ENCODE assay signal across 10 cellular contexts in genomic region chr11:128544625-128545024, GRCh38. TPM values are rescaled to one million over a fixed set of nuclear protein-coding genes. Genes with fewer than 3 reads are reported as not detected.
DNase-seq lines count a peak whose midpoint lies in the region; ATAC-seq and TF ChIP-seq lines count a peak whose summit lies in the region.
"Had no signal": no experiment of that assay in that cellular context is flagged by ENCODE, and none has a peak within 500 bp of the region (broad histone marks: within the 10 kb centered on the region; RNA-seq: fewer than 3 reads in every experiment).

No MANE protein-coding gene starts in this region.

- intact Hi-C loops in dorsolateral prefrontal cortex (cut with DNase I), result no loop called here

- TF ChIP-seq CTCF in smooth muscle cell (IDR thresholded peaks at IDR 0.05; ENCODE audit: borderline replicate concordance, insufficient read depth, poor library complexity, severe bottlenecking) (no peak), dorsolateral prefrontal cortex (IDR thresholded peaks at IDR 0.05 in 54 of 56, conservative IDR thresholded peaks at IDR 0.05 in 2 of 56; ENCODE audit: low read depth in 1 of 56, partially characterized antibody in 56 of 56) (no peak)

- DNase-seq in activated CD4-positive, CD25-positive, alpha-beta regulatory T cell treated with anti-CD3 and anti-CD28 coated beads, Interleukin-2, amount 50 U/mL, for 72 hours, result no peak
- DNase-seq in NCI-H82 treated with DMSO at 0.1 percent for 48 hours (lab: John Stamatoyannopoulos, UW; ENCODE audit: unreplicated experiment), result peak; percentile 36
- peak; percentile 42 for DNase-seq in fibroblast of gingiva (ENCODE audit: low read depth)
- DNase-seq in smooth muscle cell (lab: John Stamatoyannopoulos, UW; ENCODE audit: unreplicated experiment), result no peak
- DNase-seq in germinal center (ENCODE audit: low spot score), result no peak
- no peak for DNase-seq in NCI-H2171 (lab: John Stamatoyannopoulos, UW)
- DNase-seq in dorsolateral prefrontal cortex, result no peak
- DNase-seq: AML-193, NCI-H1694 treated with DMSO at 0.1 percent for 48 hours had no signal

- H3K27ac ChIP-seq in smooth muscle cell (ENCODE audit: low read depth), result no peak overlapping the region
- H3K27ac ChIP-seq in dorsolateral prefrontal cortex, result peak overlapping the region in 2 of 59 donors; percentile 21 to 22

- H4K20me1 ChIP-seq in smooth muscle cell (ENCODE audit: low read depth), result no peaks in the 10 kb centered on the region

- no peaks in the 10 kb centered on the region for H3K9me3 ChIP-seq in smooth muscle cell (replicated peaks; ENCODE audit: low read depth)

- peaks cover 14% of the 10 kb centered on the region for H3F3A ChIP-seq in smooth muscle cell (ENCODE audit: low read depth)

- no peaks in the 10 kb centered on the region for H3K36me3 ChIP-seq in smooth muscle cell (ENCODE audit: low read depth)

- no peak overlapping the region for H3K4me3 ChIP-seq in smooth muscle cell
- no peak overlapping the region for H3K4me3 ChIP-seq in dorsolateral prefrontal cortex

- H3K79me2 ChIP-seq in smooth muscle cell (ENCODE audit: low read depth), result no peaks in the 10 kb centered on the region

- no peak overlapping the region for H2AFZ ChIP-seq in smooth muscle cell (ENCODE audit: low read depth)

- H3K27me3 ChIP-seq in smooth muscle cell (ENCODE audit: low read depth), result no peaks in the 10 kb centered on the region
- H3K27me3 ChIP-seq in dorsolateral prefrontal cortex, result peaks cover 0 to 34% (median 4%) of the 10 kb centered on the region in 45 donors

- H3K4me2 ChIP-seq in smooth muscle cell, result peak overlapping the region; percentile 42

- H3K9ac ChIP-seq in smooth muscle cell (ENCODE audit: low read depth), result no peak overlapping the region

- WGBS in smooth muscle cell (ENCODE audit: low lambda C conversion rate), result 23% methylated on average over 5 of the region's 5 CpGs

- ATAC-seq in activated CD4-positive, CD25-positive, alpha-beta regulatory T cell treated with anti-CD3 and anti-CD28 coated beads, Interleukin-2, amount 50 U/mL, for 24 hours, result peak; percentile 61 to 71

- peaks cover 18% of the 10 kb centered on the region for H3K4me1 ChIP-seq in smooth muscle cell (ENCODE audit: low read depth)

RNA-seq across cellular contexts. Expression of gene ETS1, which starts 42.7 kb away (rescaled TPM):
- 22.8 and 25.9 TPM in 2 replicates for total RNA-seq in smooth muscle cell
- polyA plus RNA-seq in smooth muscle cell, result 4.1 and 7.4 TPM in 2 replicates
- 10 to 100 TPM in 119 of 120 experiments, 1 to 10 TPM in 1; 9.6 to 30.0 (median 15.3) TPM for total RNA-seq in dorsolateral prefrontal cortex

Comparison
In these comparisons a context has a peak if more than half of its experiments do, and no peak if none do; other contexts are left out.
1. DNase-seq: peak in NCI-H82 treated with DMSO at 0.1 percent for 48 hours (single experiment) and fibroblast of gingiva (single experiment); none in activated CD4-positive, CD25-positive, alpha-beta regulatory T cell treated with anti-CD3 and anti-CD28 coated beads, Interleukin-2, amount 50 U/mL, for 72 hours (single experiment), smooth muscle cell (single experiment), germinal center (single experiment), NCI-H2171 (single experiment) and dorsolateral prefrontal cortex (0 of 10).